In genomic region chr19:2782936-2783780, GRCh38 we compare ENCODE assay signal across 8 cellular contexts. TPM values are rescaled to one million over a fixed set of nuclear protein-coding genes. Genes with fewer than 3 reads are reported as not detected.
A peak's percentile ranks its signal among the peaks of the same experiment; 100 is the strongest.
DNase-seq lines count a peak whose midpoint lies in the region; ATAC-seq, FAIRE-seq and TF ChIP-seq lines count a peak whose summit lies in the region.

A gene with protein sequence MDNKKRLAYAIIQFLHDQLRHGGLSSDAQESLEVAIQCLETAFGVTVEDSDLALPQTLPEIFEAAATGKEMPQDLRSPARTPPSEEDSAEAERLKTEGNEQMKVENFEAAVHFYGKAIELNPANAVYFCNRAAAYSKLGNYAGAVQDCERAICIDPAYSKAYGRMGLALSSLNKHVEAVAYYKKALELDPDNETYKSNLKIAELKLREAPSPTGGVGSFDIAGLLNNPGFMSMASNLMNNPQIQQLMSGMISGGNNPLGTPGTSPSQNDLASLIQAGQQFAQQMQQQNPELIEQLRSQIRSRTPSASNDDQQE (minus strand): TSS chr19:2783273. CDS start chr19:2769068, 14,205 bp downstream.

- peak within 1 kb of the TSS; percentile 76 for H3K4me2 ChIP-seq in Loucy (ENCODE audit: low read depth, low read length, poor library complexity, severe bottlenecking)

- peak; percentile 100 for DNase-seq in H54 (ENCODE audit: insufficient read length, low spot score)
- DNase-seq in activated T-helper 9 cell treated with anti-CD3 and anti-CD28 coated beads, Interleukin-2, amount 50 U/mL, for 16 hours (ENCODE audit: low read depth) = peak; percentile 94
- DNase-seq in fibroblast of peridontal ligament (ENCODE audit: extremely low read depth) = peak; percentile 98
- peak; percentile 94 for DNase-seq in natural killer cell
- peak; percentile 96 for DNase-seq in stimulated activated naive CD4-positive, alpha-beta T cell treated with Interleukin-2 at 50 U/mL for 16 hours (lab: John Stamatoyannopoulos, UW)

- peak; percentile 38; the same call in 1 of the 2 replicates for TF ChIP-seq CTCF in Loucy (conservative IDR thresholded peaks at IDR 0.05; ENCODE audit: low read length)
- TF ChIP-seq CTCF in natural killer cell (IDR thresholded peaks at IDR 0.05) = peak; percentile 38

- H3K9ac ChIP-seq in ES-I3 (ENCODE audit: low read depth, low read length) = peak within 1 kb of the TSS; percentile 100
- H3K9ac ChIP-seq in Loucy (ENCODE audit: low read depth, low read length, poor library complexity, severe bottlenecking) = peak within 1 kb of the TSS; percentile 94

- peak within 1 kb of the TSS; percentile 89 for H3K4me3 ChIP-seq in Loucy (ENCODE audit: low read length, poor library complexity, severe bottlenecking)

- peak within 1 kb of the TSS; percentile 88 for H3K4me3 Mint-ChIP-seq in natural killer cell

- H3K36me3 ChIP-seq in ES-I3 (ENCODE audit: insufficient read depth, low read length) (peaks cover 2% of the 10 kb centered on the region; the same call in 1 of the 2 replicates), Loucy (ENCODE audit: insufficient read depth, low read length) (no peaks in the 10 kb centered on the region)

- H3K9me3 ChIP-seq in ES-I3 (ENCODE audit: control insufficient read depth, insufficient read depth, low read length) (no peaks in the 10 kb centered on the region), Loucy (ENCODE audit: insufficient read depth, low read depth, low read length) (no peaks in the 10 kb centered on the region)

- H3K9me2 ChIP-seq in Loucy (replicated peaks; ENCODE audit: low read depth, low read length) = no peaks in the 10 kb centered on the region

- ATAC-seq in natural killer cell = peak; percentile 69 to 86 (median 77)

- H4K20me1 ChIP-seq in Loucy (ENCODE audit: insufficient read depth, low read length, poor library complexity, severe bottlenecking) = peaks cover 44% of the 10 kb centered on the region

- H3K36me3 Mint-ChIP-seq in natural killer cell = no peaks in the 10 kb centered on the region

- peak within 1 kb of the TSS; percentile 92 to 93 for H3K27ac Mint-ChIP-seq in natural killer cell

- H2AFZ ChIP-seq in Loucy (ENCODE audit: low read length) = peak within 1 kb of the TSS; percentile 75

- H3K4me1 ChIP-seq in ES-I3 (ENCODE audit: insufficient read depth, low read length) (no peaks in the 10 kb centered on the region; the same call in 1 of the 2 replicates), Loucy (ENCODE audit: insufficient read depth, low read length, poor library complexity, severe bottlenecking) (peaks cover 38% of the 10 kb centered on the region)

- peak; percentile 92 for TF ChIP-seq POLR2A in H54 (IDR thresholded peaks at IDR 0.05; ENCODE audit: low read depth, low read length)
- TF ChIP-seq POLR2A in Raji (IDR thresholded peaks at IDR 0.05; ENCODE audit: insufficient read depth, low read depth, low read length) = peak; percentile 84

- peak; percentile 23 for FAIRE-seq in H54 (lab: Jason Lieb, UNC)

- no peaks in the 10 kb centered on the region for H3K27me3 ChIP-seq in Loucy (ENCODE audit: insufficient read depth, low read length, poor library complexity, severe bottlenecking)

- intact Hi-C loops in natural killer cell (cut with micrococcal nuclease) = loop anchor here (1.0 kb wide), 2 partner anchors 36 to 44 kb away; partner anchors contain the start of gene ZNF554

- H3F3A ChIP-seq in Loucy (ENCODE audit: low read depth) = no peaks in the 10 kb centered on the region

- peaks cover 78% of the 10 kb centered on the region for H3K79me2 ChIP-seq in Loucy (ENCODE audit: insufficient read depth, low read length)

- H3K27me3 Mint-ChIP-seq in natural killer cell (ENCODE audit: low read depth in 2 of 2) = no peaks in the 10 kb centered on the region

- peaks cover 28 to 36% of the 10 kb centered on the region in 2 donors for H3K4me1 Mint-ChIP-seq in natural killer cell

- H3K9me3 Mint-ChIP-seq in natural killer cell = no peaks in the 10 kb centered on the region

RNA-seq across cellular contexts. Expression of the gene that starts here (rescaled TPM):
- total RNA-seq in natural killer cell = 10 to 100 TPM; 35.2 to 38.1 (median 36.2) TPM

Comparison
In these comparisons a context has a peak if more than half of its experiments do, and no peak if none do; other contexts are left out.
1. Peak in every context shown above with its lines: DNase-seq, ATAC-seq and H3K4me3 ChIP-seq.